1 cellular context compared by ENCODE assay signal in genomic region chr11:126687477-126687876, GRCh38.
TF ChIP-seq lines count a peak whose summit lies in the region.

No MANE protein-coding gene starts in this region.

TF ChIP-seq in GM23338, 12 proteins besides CTCF, POLR2A, EP300 and RAD21 (continued from another document):
- TF ChIP-seq ZNF462 (CRISPR knock-in tag; IDR thresholded peaks at IDR 0.05) (no peak), ZNF114 (CRISPR knock-in tag; IDR thresholded peaks at IDR 0.05) (no peak), EZH2phosphoT487 (IDR thresholded peaks at IDR 0.05; ENCODE audit: unreplicated experiment) (no peak), STAT1 (IDR thresholded peaks at IDR 0.05; ENCODE audit: unreplicated experiment) (no peak)
